ENCODE assay signal across 23 cellular contexts in the genomic region with DNA sequence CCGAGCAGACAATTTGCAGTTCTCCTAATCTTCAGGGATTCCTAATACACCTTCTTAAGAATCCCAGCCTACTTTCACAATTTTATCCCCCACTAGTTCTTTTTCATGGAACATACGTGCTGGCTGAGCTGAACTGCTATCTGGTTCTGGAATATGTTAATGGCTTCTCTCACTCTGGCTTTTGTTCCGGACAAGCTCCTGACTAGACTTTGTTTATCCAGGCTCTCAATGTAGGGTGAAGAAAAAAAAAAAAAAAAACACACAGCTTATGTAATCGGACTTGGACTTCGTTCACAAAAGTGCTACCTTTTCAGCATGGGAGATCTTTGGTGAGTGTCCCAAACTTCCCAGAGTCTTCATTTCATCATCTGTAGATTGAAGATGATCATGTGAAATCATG.
DNase-seq lines count a peak whose midpoint lies in the region; ATAC-seq, FAIRE-seq and TF ChIP-seq lines count a peak whose summit lies in the region.
"Had no signal": no experiment of that assay in that cellular context is flagged by ENCODE, and none has a peak within 500 bp of the region (broad histone marks: within the 10 kb centered on the region; RNA-seq: fewer than 3 reads in every experiment).

No MANE protein-coding gene starts in this region.

- ATAC-seq in HG02852 (IDR thresholded peaks at IDR 0.05; ENCODE audit: unreplicated experiment) (no peak), HG03439 (IDR thresholded peaks at IDR 0.05; ENCODE audit: unreplicated experiment) (no peak)
- ATAC-seq: CD8-positive, alpha-beta T cell had no signal

- no peaks in the 10 kb centered on the region for H3K27me3 ChIP-seq in H1 (replicated peaks in 1 of 4; ENCODE audit: control insufficient read depth in 3 of 4, extremely low read depth in 1 of 4, insufficient read depth in 3 of 4, low read length in 3 of 4)
- no peaks in the 10 kb centered on the region for H3K27me3 ChIP-seq in CD8-positive, alpha-beta memory T cell (ENCODE audit: insufficient read depth, low read length, poor library complexity, severe bottlenecking)

- no peak overlapping the region for H2BK120ac ChIP-seq in H1 (replicated peaks; ENCODE audit: low read depth, low read length)

- POLR2A ChIA-PET in H1 (lab: Charles Lee; ENCODE audit: partially characterized antibody), result no interaction called here
- POLR2A ChIA-PET in CD8-positive, alpha-beta memory T cell (lab: Charles Lee), result no interaction called here

- H3K4me1 Mint-ChIP-seq in nephron progenitor cell, result no peaks in the 10 kb centered on the region
- H3K4me1 Mint-ChIP-seq in CD8-positive, alpha-beta memory T cell, result no peaks in the 10 kb centered on the region

- peaks cover 0 to 12% (median 5%) of the 10 kb centered on the region in 4 experiments; a peak in 2 of 7 replicates for H3K4me1 ChIP-seq in H1 (replicated peaks in 1 of 4; ENCODE audit: control insufficient read depth in 3 of 4, insufficient read depth in 4 of 4, low read length in 3 of 4)
- no peaks in the 10 kb centered on the region for H3K4me1 ChIP-seq in CD8-positive, alpha-beta memory T cell (ENCODE audit: insufficient read depth, low read length)

- no peak overlapping the region for H3K4me3 Mint-ChIP-seq in nephron progenitor cell
- no peak overlapping the region for H3K4me3 Mint-ChIP-seq in CD8-positive, alpha-beta memory T cell
- H3K4me3 Mint-ChIP-seq: B cell; CD8-positive, alpha-beta T cell had no signal

- H3K23me2 ChIP-seq in H1 (ENCODE audit: low read depth, low read length), result no peaks in the 10 kb centered on the region

- H4K8ac ChIP-seq in H1 (ENCODE audit: extremely low read depth, insufficient read depth, low read length), result no peak overlapping the region

- TF ChIP-seq CTCF in H1 (IDR thresholded peaks at IDR 0.05; ENCODE audit: control extremely low read depth in 1 of 3, insufficient read depth in 1 of 3, low read depth in 1 of 3, low read length in 3 of 3) (no peak), nephron progenitor cell (IDR thresholded peaks at IDR 0.05) (no peak)

- no peak overlapping the region for H3K23ac ChIP-seq in H1 (ENCODE audit: insufficient read length)

- H4K20me1 ChIP-seq in H1 (replicated peaks in 1 of 2; ENCODE audit: control insufficient read depth in 1 of 2, insufficient read depth in 2 of 2, low read length in 2 of 2), result no peaks in the 10 kb centered on the region

- DNase-seq in DMS53 (lab: John Stamatoyannopoulos, UW) (peak; percentile 71), NCI-H774 (lab: John Stamatoyannopoulos, UW) (peak; percentile 9), H1 (ENCODE audit: low read depth in 1 of 2, low spot score in 2 of 2) (no peak), nephron progenitor cell (no peak)
- no peak for DNase-seq in CD8-positive, alpha-beta memory T cell
- DNase-seq in activated CD4-positive, alpha-beta T cell treated with anti-CD3 and anti-CD28 coated beads, Interleukin-2, amount 50 U/mL, for 48 hours, result no peak
- DNase-seq: CD8-positive, alpha-beta T cell; DMS 273 treated with DMSO at 0.1 percent for 48 hours; DND-41; NCI-H1092; NCI-H1417 treated with DMSO at 0.1 percent for 48 hours; NCI-H1930; NCI-H2107; NCI-H446; NCI-H526 treated with DMSO at 0.1 percent for 48 hours; RPMI8226; SHP77 treated with DMSO at 0.1 percent for 48 hours had no signal

- H3K18ac ChIP-seq in H1 (ENCODE audit: extremely low read depth, low read length), result no peak overlapping the region

- H3K36me3 Mint-ChIP-seq in nephron progenitor cell (ENCODE audit: low read depth), result no peaks in the 10 kb centered on the region
- H3K36me3 Mint-ChIP-seq in CD8-positive, alpha-beta memory T cell, result no peaks in the 10 kb centered on the region
- H3K36me3 Mint-ChIP-seq: CD8-positive, alpha-beta T cell had no signal

- H4K91ac ChIP-seq in H1 (replicated peaks; ENCODE audit: insufficient read length, low read length), result no peak overlapping the region

- CTCF ChIA-PET in H1 (lab: Charles Lee; ENCODE audit: partially characterized antibody), result no interaction called here
- CTCF ChIA-PET in CD8-positive, alpha-beta memory T cell (lab: Charles Lee), result no interaction called here

- no peak for TF ChIP-seq EP300 in H1 (IDR thresholded peaks at IDR 0.05; ENCODE audit: borderline replicate concordance in 1 of 2, low read depth in 2 of 2, low read length in 2 of 2)

- H2BK15ac ChIP-seq in H1 (ENCODE audit: low read length), result no peak overlapping the region

- FAIRE-seq in H1 (lab: Jason Lieb, UNC), result no peak
- FAIRE-seq: GM12892, H54 had no signal

- no peak overlapping the region for H2BK20ac ChIP-seq in H1 (ENCODE audit: low read length)

- no peak overlapping the region for H2BK5ac ChIP-seq in H1 (ENCODE audit: low read depth, low read length)

- H3K79me2 ChIP-seq in H1 (ENCODE audit: control insufficient read depth in 1 of 2, insufficient read depth in 2 of 2, low read length in 2 of 2), result no peaks in the 10 kb centered on the region

- H2AFZ ChIP-seq in H1 (ENCODE audit: low read length), result no peak overlapping the region

- no peaks in the 10 kb centered on the region for H3K36me3 ChIP-seq in H1 (ENCODE audit: control insufficient read depth in 2 of 4, insufficient read depth in 4 of 4, low read length in 3 of 4)
- H3K36me3 ChIP-seq in CD8-positive, alpha-beta memory T cell (ENCODE audit: insufficient read depth, low read length), result no peaks in the 10 kb centered on the region

- H3K4me3 ChIP-seq in H1 (ENCODE audit: extremely low read depth in 1 of 4, insufficient read depth in 2 of 4, low read depth in 3 of 4, low read length in 4 of 4), result no peak overlapping the region
- no peak overlapping the region for H3K4me3 ChIP-seq in CD8-positive, alpha-beta memory T cell (ENCODE audit: low read length)

- 98% methylated on average over 5 of the region's 5 CpGs; no CpG with 5 or more reads in 1 of the 2 experiments for WGBS in H1 (ENCODE audit: extremely low coverage in 1 of 2, insufficient coverage in 1 of 2, insufficient read length in 1 of 2, insufficient replicate concordance in 2 of 2, low coverage in 1 of 2, low lambda C conversion rate in 2 of 2, missing lambda C conversion rate in 1 of 2), 2 experiments

- no peak overlapping the region for H3K56ac ChIP-seq in H1 (replicated peaks; ENCODE audit: insufficient read length, low read depth, low read length)

- H3K27me3 Mint-ChIP-seq in nephron progenitor cell (ENCODE audit: low read depth, poor library complexity), result peaks cover 3% of the 10 kb centered on the region
- peaks cover 0 to 2% of the 10 kb centered on the region in 2 donors for H3K27me3 Mint-ChIP-seq in CD8-positive, alpha-beta memory T cell
- H3K27me3 Mint-ChIP-seq: B cell had no signal

- H3K14ac ChIP-seq in H1 (ENCODE audit: insufficient read length), result no peak overlapping the region

- TF ChIP-seq RAD21 in H1 (IDR thresholded peaks at IDR 0.05 in 1 of 2, conservative IDR thresholded peaks at IDR 0.05 in 1 of 2; ENCODE audit: low read depth in 2 of 2, low read length in 2 of 2), result no peak

- H2BK12ac ChIP-seq in H1 (ENCODE audit: low read depth, low read length), result 0 out of 2 replicates have a peak overlapping the region, but pooled peaks have one; percentile 22

- no peak overlapping the region for H3K27ac ChIP-seq in H1 (ENCODE audit: low read depth, low read length)
- H3K27ac ChIP-seq in CD8-positive, alpha-beta memory T cell (ENCODE audit: low read depth, low read length), result no peak overlapping the region
- H3K27ac ChIP-seq: C4-2B had no signal

- no peak overlapping the region for H3K4me2 ChIP-seq in H1 (ENCODE audit: insufficient read depth in 1 of 2, low read depth in 2 of 2, low read length in 2 of 2)

- H3K27ac Mint-ChIP-seq in nephron progenitor cell, result peak overlapping the region; percentile 19
- no peak overlapping the region for H3K27ac Mint-ChIP-seq in CD8-positive, alpha-beta memory T cell
- H3K27ac Mint-ChIP-seq: B cell; CD8-positive, alpha-beta T cell had no signal

- H4K5ac ChIP-seq in H1 (ENCODE audit: insufficient read length, low read depth, low read length), result no peak overlapping the region

- no peaks in the 10 kb centered on the region for H3K9me3 Mint-ChIP-seq in nephron progenitor cell
- peaks cover 0 to 5% (median 2%) of the 10 kb centered on the region in 5 donors for H3K9me3 Mint-ChIP-seq in CD8-positive, alpha-beta memory T cell
- H3K9me3 Mint-ChIP-seq: CD8-positive, alpha-beta T cell had no signal

- H3K4ac ChIP-seq in H1 (replicated peaks; ENCODE audit: insufficient read length, low read depth, low read length), result no peak overlapping the region

- H3K9me3 ChIP-seq in H1 (ENCODE audit: insufficient read depth in 2 of 2, low read depth in 1 of 2, low read length in 1 of 2), result no peaks in the 10 kb centered on the region
- H3K9me3 ChIP-seq in CD8-positive, alpha-beta memory T cell (ENCODE audit: low read length), result no peaks in the 10 kb centered on the region

- no peak overlapping the region for H3K9ac ChIP-seq in H1 (replicated peaks in 1 of 4; ENCODE audit: extremely low read depth in 1 of 4, low read depth in 3 of 4, low read length in 3 of 4)

- H2AK5ac ChIP-seq in H1 (ENCODE audit: low read depth, low read length), result no peak overlapping the region

- no peaks in the 10 kb centered on the region for H3K79me1 ChIP-seq in H1 (ENCODE audit: low read depth, low read length)

- TF ChIP-seq POLR2A in H1 (IDR thresholded peaks at IDR 0.05; ENCODE audit: control extremely low read depth in 1 of 2, low read depth in 2 of 2, low read length in 2 of 2), result no peak

TF ChIP-seq in H1, 55 proteins besides CTCF, POLR2A, EP300 and RAD21:
- TF ChIP-seq, protein P1, sequence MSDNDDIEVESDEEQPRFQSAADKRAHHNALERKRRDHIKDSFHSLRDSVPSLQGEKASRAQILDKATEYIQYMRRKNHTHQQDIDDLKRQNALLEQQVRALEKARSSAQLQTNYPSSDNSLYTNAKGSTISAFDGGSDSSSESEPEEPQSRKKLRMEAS (IDR thresholded peaks at IDR 0.05), result no peak
- no peak for TF ChIP-seq JUND (IDR thresholded peaks at IDR 0.05; ENCODE audit: low read length)

Comparison
In these comparisons a context has a peak if more than half of its experiments do, and no peak if none do; other contexts are left out.
1. DNase-seq: peak in DMS53 (single experiment) and NCI-H774 (single experiment); none in H1 (0 of 2), nephron progenitor cell (single experiment), CD8-positive, alpha-beta memory T cell (0 of 5) and activated CD4-positive, alpha-beta T cell treated with anti-CD3 and anti-CD28 coated beads, Interleukin-2, amount 50 U/mL, for 48 hours (0 of 2).